Comparison of ENCODE assay signal across 8 cellular contexts in genomic region chr17:56833023-56833811, GRCh38.
DNase-seq lines count a peak whose midpoint lies in the region; ATAC-seq lines count a peak whose summit lies in the region.

No MANE protein-coding gene starts in this region.

- peak; percentile 59 for DNase-seq in NCI-H2029 (lab: John Stamatoyannopoulos, UW)
- DNase-seq in NCI-H2029 treated with DMSO at 0.1 percent for 48 hours (lab: John Stamatoyannopoulos, UW), result no peak
- DNase-seq in NCI-H146 treated with DMSO at 0.1 percent for 48 hours (lab: John Stamatoyannopoulos, UW; ENCODE audit: unreplicated experiment), result peak; percentile 75
- peak; percentile 27 to 84 (median 75) for DNase-seq in activated CD4-positive, CD25-positive, alpha-beta regulatory T cell (lab: John Stamatoyannopoulos, UW)
- DNase-seq in central memory CD4-positive, alpha-beta T cell, result peak; percentile 66
- DNase-seq in left kidney (ENCODE audit: low read depth, low spot score), result peak; percentile 74
- DNase-seq in stimulated activated CD4-positive, alpha-beta T cell treated with anti-CD3 and anti-CD28 coated beads, Interleukin-2, amount 100 ng/mL, for 4 hours (ENCODE audit: low read depth), result peak; percentile 55

- ATAC-seq in HG02852 (IDR thresholded peaks at IDR 0.05; ENCODE audit: unreplicated experiment), result peak; percentile 47
